In the genomic region with DNA sequence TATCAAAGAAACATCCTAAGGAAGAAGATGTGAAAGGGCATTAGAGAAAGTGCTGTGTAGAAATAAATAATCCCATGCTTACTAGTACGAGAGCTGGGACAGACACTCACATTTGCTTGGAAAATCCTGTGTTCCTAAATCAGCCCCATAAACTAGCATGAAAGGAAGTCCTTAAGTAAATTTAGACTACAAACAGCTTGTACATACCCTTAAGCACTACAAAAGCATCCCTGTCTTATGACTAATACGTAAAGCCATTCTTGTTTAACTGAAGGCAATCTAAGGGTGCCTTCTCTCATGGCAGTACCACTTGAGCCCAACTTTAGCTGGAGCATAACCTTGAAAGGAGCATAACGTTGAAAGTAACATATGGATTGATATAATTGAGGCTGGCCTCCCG, we compare ENCODE assay signal across 1 cellular context.
TF ChIP-seq lines count a peak whose summit lies in the region.

No MANE protein-coding gene starts in this region.

TF ChIP-seq in A549, 52 proteins besides CTCF, POLR2A, EP300 and RAD21:
- TF ChIP-seq FOSL2 (IDR thresholded peaks at IDR 0.05) = 0 out of 2 replicates have a peak, but pooled peaks have one; percentile 17
- peak; percentile 26; the same call in 1 of the 2 replicates for TF ChIP-seq FOSL2 (CRISPR knock-in tag; IDR thresholded peaks at IDR 0.05)
- TF ChIP-seq, protein P1, sequence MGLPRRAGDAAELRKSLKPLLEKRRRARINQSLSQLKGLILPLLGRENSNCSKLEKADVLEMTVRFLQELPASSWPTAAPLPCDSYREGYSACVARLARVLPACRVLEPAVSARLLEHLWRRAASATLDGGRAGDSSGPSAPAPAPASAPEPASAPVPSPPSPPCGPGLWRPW (IDR thresholded peaks at IDR 0.05) = no peak
- peak; percentile 62 for TF ChIP-seq JUNB (IDR thresholded peaks at IDR 0.05)
- TF ChIP-seq GATA3 (IDR thresholded peaks at IDR 0.05; ENCODE audit: borderline replicate concordance) = peak; percentile 63
TF ChIP-seq in A549: peak in this region for 3.
